In the genomic region with DNA sequence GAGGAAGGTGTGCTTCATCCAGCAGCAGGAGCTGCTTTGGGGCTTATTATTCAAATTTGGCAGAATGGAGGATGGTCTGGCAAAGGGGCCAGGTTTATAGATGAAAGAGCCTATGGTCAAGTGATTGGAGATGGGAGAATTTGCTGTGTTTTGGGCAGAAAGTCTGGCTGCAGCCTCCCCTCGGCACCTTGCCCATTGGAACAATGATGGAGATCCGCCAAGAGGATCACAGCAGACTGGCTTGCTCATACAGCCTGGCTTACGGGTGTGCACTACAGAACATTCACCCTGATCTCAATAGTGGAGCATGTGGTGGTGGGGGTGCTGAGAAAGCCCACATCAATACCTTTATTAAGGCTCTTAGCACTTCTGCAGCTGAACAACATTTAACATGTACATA, we compare ENCODE assay signal across 1 cellular context.
TF ChIP-seq lines count a peak whose summit lies in the region.

No MANE protein-coding gene starts in this region.

TF ChIP-seq in SK-N-SH treated with all-trans-retinoic acid at 6 μM for 48 hours, 23 proteins besides CTCF, POLR2A, EP300 and RAD21 (continued from another document):
- no peak for TF ChIP-seq CREB5 (CRISPR knock-in tag; IDR thresholded peaks at IDR 0.05; ENCODE audit: low read depth)
- no peak for TF ChIP-seq ZNF70 (CRISPR knock-in tag; IDR thresholded peaks at IDR 0.05)
